27 cellular contexts compared by ENCODE assay signal in genomic region chr4:38298868-38299713, GRCh38.
"Had no signal": no experiment of that assay in that cellular context is flagged by ENCODE, and none has a peak within 500 bp of the region (broad histone marks: within the 10 kb centered on the region; RNA-seq: fewer than 3 reads in every experiment).

No MANE protein-coding gene starts in this region.

- H2AFZ ChIP-seq: neural progenitor cell had no signal

- H3K9ac ChIP-seq: neural progenitor cell had no signal

- H3K27me3 ChIP-seq: left lung, neural progenitor cell, neutrophil, right atrium auricular region, sigmoid colon, tibial nerve, uterus had no signal

- H3K36me3 ChIP-seq: left lung, neutrophil, right atrium auricular region, sigmoid colon, tibial nerve, uterus had no signal

- DNase-seq: hypothalamus; immature natural killer cell; kidney; left colon; left lung; mesendoderm; mucosa of descending colon; naive thymus-derived CD4-positive, alpha-beta T cell; nephron progenitor cell; occipital lobe; sigmoid colon; stimulated activated CD4-positive, alpha-beta T cell treated with anti-CD3 and anti-CD28 coated beads, Interleukin-1b, Interleukin-23, amount 100 ng/mL, for 48 hours; stimulated activated CD4-positive, alpha-beta T cell treated with anti-CD3 and anti-CD28 coated beads, Interleukin-2, amount 100 ng/mL, for 48 hours; stimulated activated CD4-positive, alpha-beta T cell treated with anti-CD3 and anti-CD28 coated beads, Interleukin-4, amount 100 ng/mL, for 4 hours; stimulated activated CD8-positive, alpha-beta memory T cell treated with anti-CD3 and anti-CD28 coated beads, Interleukin-4, amount 100 ng/mL, for 48 hours; stimulated activated naive CD4-positive, alpha-beta T cell treated with Interleukin-2 at 50 U/mL for 16 hours; stimulated activated naive CD8-positive, alpha-beta T cell treated with anti-CD3 and anti-CD28 coated beads, Interleukin-15, amount 100 ng/mL, for 72 hours; substantia nigra; uterus had no signal

- FAIRE-seq: islet of Langerhans had no signal

- H3K4me1 ChIP-seq: left lung, neural progenitor cell, right atrium auricular region, sigmoid colon, tibial nerve, uterus had no signal

- H3K4me3 ChIP-seq: left lung, lung, mucosa of descending colon, neural progenitor cell, right atrium auricular region, sigmoid colon, smooth muscle cell, tibial nerve, uterus had no signal

- H3K4me2 ChIP-seq: neural progenitor cell, smooth muscle cell had no signal

- ATAC-seq: left colon; left lung; mucosa of descending colon; naive thymus-derived CD4-positive, alpha-beta T cell; stimulated activated memory B cell treated with anti-CD40 and anti-IgM and Interleukin-4, amounts not matched to agents 10 μg/mL and 1 μg/mL and 100 μg/mL, for 72 hours; stimulated activated naive CD8-positive, alpha-beta T cell treated with anti-CD3 and anti-CD28 coated beads, Interleukin-15, amount 100 ng/mL, for 72 hours had no signal

- H3K27ac ChIP-seq: left lung, neural progenitor cell, neutrophil, right atrium auricular region, sigmoid colon, tibial nerve, uterus had no signal
